In the genomic region with DNA sequence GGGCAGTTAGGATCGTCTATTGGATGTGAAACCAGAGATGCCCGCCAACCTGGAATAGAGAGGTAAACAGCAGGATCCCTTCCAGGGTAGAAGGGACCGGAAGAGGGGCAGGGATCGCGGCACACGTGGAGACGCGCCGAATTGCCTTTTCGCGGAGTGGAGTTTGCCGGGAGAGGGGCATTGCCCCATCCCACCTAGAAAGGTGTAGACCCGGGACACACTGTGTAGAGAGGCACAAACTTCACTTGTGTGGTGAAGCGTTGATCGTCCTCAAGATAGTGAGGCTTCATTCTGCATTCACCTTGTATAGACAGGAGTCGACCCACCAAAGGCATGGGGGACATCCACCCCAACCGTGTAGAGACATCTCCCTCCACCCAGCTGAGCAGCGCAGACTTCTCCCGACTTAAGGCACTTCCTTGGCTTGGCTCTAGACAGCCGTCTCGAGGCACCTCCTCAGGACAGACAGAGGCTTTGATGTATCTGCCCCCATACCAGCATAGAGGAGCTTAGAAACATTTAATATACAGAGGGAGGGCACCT, we compare ENCODE assay signal across 2 cellular contexts.
TF ChIP-seq lines count a peak whose summit lies in the region.

No MANE protein-coding gene starts in this region.

TF ChIP-seq in IMR-90, 13 proteins besides CTCF, POLR2A, EP300 and RAD21:
- TF ChIP-seq CHD1 (IDR thresholded peaks at IDR 0.05; ENCODE audit: low read depth, low read length) = no peak
- peak; percentile 92; the same call in 1 of the 2 replicates for TF ChIP-seq MXI1 (IDR thresholded peaks at IDR 0.05; ENCODE audit: borderline replicate concordance, low read depth, low read length)
TF ChIP-seq in IMR-90: peak in this region for 1.

TF ChIP-seq in GM12878, 131 proteins besides CTCF, POLR2A, EP300 and RAD21 (continues in another document):
- no peak for TF ChIP-seq NBN (IDR thresholded peaks at IDR 0.05)
- no peak for TF ChIP-seq ZBED1 (IDR thresholded peaks at IDR 0.05; ENCODE audit: borderline replicate concordance)
- TF ChIP-seq NR2C1 (IDR thresholded peaks at IDR 0.05) = no peak
- TF ChIP-seq EZH2 (IDR thresholded peaks at IDR 0.05; ENCODE audit: borderline replicate concordance, control insufficient read depth, low read depth, low read length) = no peak
- TF ChIP-seq CBX3 (IDR thresholded peaks at IDR 0.05; ENCODE audit: borderline replicate concordance, low read depth) = no peak
- TF ChIP-seq IKZF1 (conservative IDR thresholded peaks at IDR 0.05) = no peak
- TF ChIP-seq CBX5 (IDR thresholded peaks at IDR 0.05; ENCODE audit: low read depth) = no peak
- TF ChIP-seq SUPT20H (IDR thresholded peaks at IDR 0.05; ENCODE audit: borderline replicate concordance, control insufficient read depth, low read depth, low read length) = no peak
- TF ChIP-seq POLR2AphosphoS2 (IDR thresholded peaks at IDR 0.05; ENCODE audit: low read depth, low read length) = no peak
- TF ChIP-seq TCF12 (IDR thresholded peaks at IDR 0.05; ENCODE audit: low read depth, low read length) = no peak
- TF ChIP-seq MYC (IDR thresholded peaks at IDR 0.05; ENCODE audit: insufficient read depth, insufficient read length, insufficient replicate concordance, low read length, severe bottlenecking) = peak; percentile 72
- TF ChIP-seq NFYA (IDR thresholded peaks at IDR 0.05; ENCODE audit: borderline replicate concordance, low read depth, low read length) = no peak
- peak; percentile 33; the same call in 1 of the 2 replicates for TF ChIP-seq POLR2AphosphoS5 (IDR thresholded peaks at IDR 0.05; ENCODE audit: low read length)
- TF ChIP-seq, protein P1, sequence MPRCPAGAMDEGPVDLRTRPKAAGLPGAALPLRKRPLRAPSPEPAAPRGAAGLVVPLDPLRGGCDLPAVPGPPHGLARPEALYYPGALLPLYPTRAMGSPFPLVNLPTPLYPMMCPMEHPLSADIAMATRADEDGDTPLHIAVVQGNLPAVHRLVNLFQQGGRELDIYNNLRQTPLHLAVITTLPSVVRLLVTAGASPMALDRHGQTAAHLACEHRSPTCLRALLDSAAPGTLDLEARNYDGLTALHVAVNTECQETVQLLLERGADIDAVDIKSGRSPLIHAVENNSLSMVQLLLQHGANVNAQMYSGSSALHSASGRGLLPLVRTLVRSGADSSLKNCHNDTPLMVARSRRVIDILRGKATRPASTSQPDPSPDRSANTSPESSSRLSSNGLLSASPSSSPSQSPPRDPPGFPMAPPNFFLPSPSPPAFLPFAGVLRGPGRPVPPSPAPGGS (IDR thresholded peaks at IDR 0.05; ENCODE audit: borderline replicate concordance, insufficient read depth, low read depth, low read length, poor library complexity, severe bottlenecking) = no peak
- TF ChIP-seq BHLHE40 (IDR thresholded peaks at IDR 0.05; ENCODE audit: borderline replicate concordance in 1 of 2, low read depth in 2 of 2, low read length in 1 of 2) = no peak
- TF ChIP-seq, protein P2, sequence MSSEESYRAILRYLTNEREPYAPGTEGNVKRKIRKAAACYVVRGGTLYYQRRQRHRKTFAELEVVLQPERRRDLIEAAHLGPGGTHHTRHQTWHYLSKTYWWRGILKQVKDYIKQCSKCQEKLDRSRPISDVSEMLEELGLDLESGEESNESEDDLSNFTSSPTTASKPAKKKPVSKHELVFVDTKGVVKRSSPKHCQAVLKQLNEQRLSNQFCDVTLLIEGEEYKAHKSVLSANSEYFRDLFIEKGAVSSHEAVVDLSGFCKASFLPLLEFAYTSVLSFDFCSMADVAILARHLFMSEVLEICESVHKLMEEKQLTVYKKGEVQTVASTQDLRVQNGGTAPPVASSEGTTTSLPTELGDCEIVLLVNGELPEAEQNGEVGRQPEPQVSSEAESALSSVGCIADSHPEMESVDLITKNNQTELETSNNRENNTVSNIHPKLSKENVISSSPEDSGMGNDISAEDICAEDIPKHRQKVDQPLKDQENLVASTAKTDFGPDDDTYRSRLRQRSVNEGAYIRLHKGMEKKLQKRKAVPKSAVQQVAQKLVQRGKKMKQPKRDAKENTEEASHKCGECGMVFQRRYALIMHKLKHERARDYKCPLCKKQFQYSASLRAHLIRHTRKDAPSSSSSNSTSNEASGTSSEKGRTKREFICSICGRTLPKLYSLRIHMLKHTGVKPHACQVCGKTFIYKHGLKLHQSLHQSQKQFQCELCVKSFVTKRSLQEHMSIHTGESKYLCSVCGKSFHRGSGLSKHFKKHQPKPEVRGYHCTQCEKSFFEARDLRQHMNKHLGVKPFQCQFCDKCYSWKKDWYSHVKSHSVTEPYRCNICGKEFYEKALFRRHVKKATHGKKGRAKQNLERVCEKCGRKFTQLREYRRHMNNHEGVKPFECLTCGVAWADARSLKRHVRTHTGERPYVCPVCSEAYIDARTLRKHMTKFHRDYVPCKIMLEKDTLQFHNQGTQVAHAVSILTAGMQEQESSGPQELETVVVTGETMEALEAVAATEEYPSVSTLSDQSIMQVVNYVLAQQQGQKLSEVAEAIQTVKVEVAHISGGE (CRISPR knock-in tag; IDR thresholded peaks at IDR 0.05) = peak; percentile 35; the same call in 1 of the 2 replicates
- no peak for TF ChIP-seq IKZF2 (IDR thresholded peaks at IDR 0.05)
- TF ChIP-seq, protein P3, sequence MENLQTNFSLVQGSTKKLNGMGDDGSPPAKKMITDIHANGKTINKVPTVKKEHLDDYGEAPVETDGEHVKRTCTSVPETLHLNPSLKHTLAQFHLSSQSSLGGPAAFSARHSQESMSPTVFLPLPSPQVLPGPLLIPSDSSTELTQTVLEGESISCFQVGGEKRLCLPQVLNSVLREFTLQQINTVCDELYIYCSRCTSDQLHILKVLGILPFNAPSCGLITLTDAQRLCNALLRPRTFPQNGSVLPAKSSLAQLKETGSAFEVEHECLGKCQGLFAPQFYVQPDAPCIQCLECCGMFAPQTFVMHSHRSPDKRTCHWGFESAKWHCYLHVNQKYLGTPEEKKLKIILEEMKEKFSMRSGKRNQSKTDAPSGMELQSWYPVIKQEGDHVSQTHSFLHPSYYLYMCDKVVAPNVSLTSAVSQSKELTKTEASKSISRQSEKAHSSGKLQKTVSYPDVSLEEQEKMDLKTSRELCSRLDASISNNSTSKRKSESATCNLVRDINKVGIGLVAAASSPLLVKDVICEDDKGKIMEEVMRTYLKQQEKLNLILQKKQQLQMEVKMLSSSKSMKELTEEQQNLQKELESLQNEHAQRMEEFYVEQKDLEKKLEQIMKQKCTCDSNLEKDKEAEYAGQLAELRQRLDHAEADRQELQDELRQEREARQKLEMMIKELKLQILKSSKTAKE (IDR thresholded peaks at IDR 0.05; ENCODE audit: low read depth, poor library complexity, severe bottlenecking) = no peak
- TF ChIP-seq RELA (IDR thresholded peaks at IDR 0.05; ENCODE audit: borderline replicate concordance, partially characterized antibody) = no peak
- no peak for TF ChIP-seq HDGF (IDR thresholded peaks at IDR 0.05)
- TF ChIP-seq, protein P4, sequence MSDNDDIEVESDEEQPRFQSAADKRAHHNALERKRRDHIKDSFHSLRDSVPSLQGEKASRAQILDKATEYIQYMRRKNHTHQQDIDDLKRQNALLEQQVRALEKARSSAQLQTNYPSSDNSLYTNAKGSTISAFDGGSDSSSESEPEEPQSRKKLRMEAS (IDR thresholded peaks at IDR 0.05; ENCODE audit: low read depth, low read length) = peak; percentile 60; the same call in 1 of the 2 replicates
- TF ChIP-seq SIX5 (IDR thresholded peaks at IDR 0.05; ENCODE audit: low read depth, low read length, severe bottlenecking) = no peak
- no peak for TF ChIP-seq ATF7 (IDR thresholded peaks at IDR 0.05; ENCODE audit: low read depth)
- TF ChIP-seq FOXM1 (IDR thresholded peaks at IDR 0.05; ENCODE audit: low read depth, low read length) = no peak
- TF ChIP-seq, protein P5, sequence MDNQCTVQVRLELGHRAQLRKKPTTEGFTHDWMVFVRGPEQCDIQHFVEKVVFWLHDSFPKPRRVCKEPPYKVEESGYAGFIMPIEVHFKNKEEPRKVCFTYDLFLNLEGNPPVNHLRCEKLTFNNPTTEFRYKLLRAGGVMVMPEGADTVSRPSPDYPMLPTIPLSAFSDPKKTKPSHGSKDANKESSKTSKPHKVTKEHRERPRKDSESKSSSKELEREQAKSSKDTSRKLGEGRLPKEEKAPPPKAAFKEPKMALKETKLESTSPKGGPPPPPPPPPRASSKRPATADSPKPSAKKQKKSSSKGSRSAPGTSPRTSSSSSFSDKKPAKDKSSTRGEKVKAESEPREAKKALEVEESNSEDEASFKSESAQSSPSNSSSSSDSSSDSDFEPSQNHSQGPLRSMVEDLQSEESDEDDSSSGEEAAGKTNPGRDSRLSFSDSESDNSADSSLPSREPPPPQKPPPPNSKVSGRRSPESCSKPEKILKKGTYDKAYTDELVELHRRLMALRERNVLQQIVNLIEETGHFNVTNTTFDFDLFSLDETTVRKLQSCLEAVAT (IDR thresholded peaks at IDR 0.05) = no peak
- peak; percentile 91 for TF ChIP-seq MXI1 (IDR thresholded peaks at IDR 0.05; ENCODE audit: low read depth, low read length)
- TF ChIP-seq SUZ12 (IDR thresholded peaks at IDR 0.05; ENCODE audit: unreplicated experiment) = no peak
- TF ChIP-seq TARDBP (IDR thresholded peaks at IDR 0.05; ENCODE audit: borderline replicate concordance) = no peak
- TF ChIP-seq GATAD2B (conservative IDR thresholded peaks at IDR 0.05; ENCODE audit: low read depth) = no peak
- no peak for TF ChIP-seq ZNF274 (IDR thresholded peaks at IDR 0.05; ENCODE audit: insufficient read depth, insufficient read length)
- TF ChIP-seq, protein P6, sequence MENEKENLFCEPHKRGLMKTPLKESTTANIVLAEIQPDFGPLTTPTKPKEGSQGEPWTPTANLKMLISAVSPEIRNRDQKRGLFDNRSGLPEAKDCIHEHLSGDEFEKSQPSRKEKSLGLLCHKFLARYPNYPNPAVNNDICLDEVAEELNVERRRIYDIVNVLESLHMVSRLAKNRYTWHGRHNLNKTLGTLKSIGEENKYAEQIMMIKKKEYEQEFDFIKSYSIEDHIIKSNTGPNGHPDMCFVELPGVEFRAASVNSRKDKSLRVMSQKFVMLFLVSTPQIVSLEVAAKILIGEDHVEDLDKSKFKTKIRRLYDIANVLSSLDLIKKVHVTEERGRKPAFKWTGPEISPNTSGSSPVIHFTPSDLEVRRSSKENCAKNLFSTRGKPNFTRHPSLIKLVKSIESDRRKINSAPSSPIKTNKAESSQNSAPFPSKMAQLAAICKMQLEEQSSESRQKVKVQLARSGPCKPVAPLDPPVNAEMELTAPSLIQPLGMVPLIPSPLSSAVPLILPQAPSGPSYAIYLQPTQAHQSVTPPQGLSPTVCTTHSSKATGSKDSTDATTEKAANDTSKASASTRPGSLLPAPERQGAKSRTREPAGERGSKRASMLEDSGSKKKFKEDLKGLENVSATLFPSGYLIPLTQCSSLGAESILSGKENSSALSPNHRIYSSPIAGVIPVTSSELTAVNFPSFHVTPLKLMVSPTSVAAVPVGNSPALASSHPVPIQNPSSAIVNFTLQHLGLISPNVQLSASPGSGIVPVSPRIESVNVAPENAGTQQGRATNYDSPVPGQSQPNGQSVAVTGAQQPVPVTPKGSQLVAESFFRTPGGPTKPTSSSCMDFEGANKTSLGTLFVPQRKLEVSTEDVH (IDR thresholded peaks at IDR 0.05; ENCODE audit: low read depth, partially characterized antibody) = no peak
- TF ChIP-seq ZNF217 (IDR thresholded peaks at IDR 0.05) = no peak
- TF ChIP-seq SP1 (IDR thresholded peaks at IDR 0.05; ENCODE audit: low read depth, low read length) = no peak
- TF ChIP-seq BMI1 (IDR thresholded peaks at IDR 0.05; ENCODE audit: borderline replicate concordance) = no peak
- no peak for TF ChIP-seq ZNF622 (IDR thresholded peaks at IDR 0.05)
- no peak for TF ChIP-seq NFIC (IDR thresholded peaks at IDR 0.05; ENCODE audit: low read depth, low read length)
- TF ChIP-seq, protein P7, sequence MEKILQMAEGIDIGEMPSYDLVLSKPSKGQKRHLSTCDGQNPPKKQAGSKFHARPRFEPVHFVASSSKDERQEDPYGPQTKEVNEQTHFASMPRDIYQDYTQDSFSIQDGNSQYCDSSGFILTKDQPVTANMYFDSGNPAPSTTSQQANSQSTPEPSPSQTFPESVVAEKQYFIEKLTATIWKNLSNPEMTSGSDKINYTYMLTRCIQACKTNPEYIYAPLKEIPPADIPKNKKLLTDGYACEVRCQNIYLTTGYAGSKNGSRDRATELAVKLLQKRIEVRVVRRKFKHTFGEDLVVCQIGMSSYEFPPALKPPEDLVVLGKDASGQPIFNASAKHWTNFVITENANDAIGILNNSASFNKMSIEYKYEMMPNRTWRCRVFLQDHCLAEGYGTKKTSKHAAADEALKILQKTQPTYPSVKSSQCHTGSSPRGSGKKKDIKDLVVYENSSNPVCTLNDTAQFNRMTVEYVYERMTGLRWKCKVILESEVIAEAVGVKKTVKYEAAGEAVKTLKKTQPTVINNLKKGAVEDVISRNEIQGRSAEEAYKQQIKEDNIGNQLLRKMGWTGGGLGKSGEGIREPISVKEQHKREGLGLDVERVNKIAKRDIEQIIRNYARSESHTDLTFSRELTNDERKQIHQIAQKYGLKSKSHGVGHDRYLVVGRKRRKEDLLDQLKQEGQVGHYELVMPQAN (conservative IDR thresholded peaks at IDR 0.05) = peak; percentile 51
- no peak for TF ChIP-seq KAT2A (conservative IDR thresholded peaks at IDR 0.05; ENCODE audit: control insufficient read depth, low read depth, low read length)
- no peak for TF ChIP-seq TAF1 (IDR thresholded peaks at IDR 0.05; ENCODE audit: borderline replicate concordance, low read depth, low read length)
- TF ChIP-seq NRF1 (conservative IDR thresholded peaks at IDR 0.05; ENCODE audit: low read depth, low read length) = no peak
- TF ChIP-seq PML (IDR thresholded peaks at IDR 0.05; ENCODE audit: low read length) = no peak
- TF ChIP-seq, protein P8, sequence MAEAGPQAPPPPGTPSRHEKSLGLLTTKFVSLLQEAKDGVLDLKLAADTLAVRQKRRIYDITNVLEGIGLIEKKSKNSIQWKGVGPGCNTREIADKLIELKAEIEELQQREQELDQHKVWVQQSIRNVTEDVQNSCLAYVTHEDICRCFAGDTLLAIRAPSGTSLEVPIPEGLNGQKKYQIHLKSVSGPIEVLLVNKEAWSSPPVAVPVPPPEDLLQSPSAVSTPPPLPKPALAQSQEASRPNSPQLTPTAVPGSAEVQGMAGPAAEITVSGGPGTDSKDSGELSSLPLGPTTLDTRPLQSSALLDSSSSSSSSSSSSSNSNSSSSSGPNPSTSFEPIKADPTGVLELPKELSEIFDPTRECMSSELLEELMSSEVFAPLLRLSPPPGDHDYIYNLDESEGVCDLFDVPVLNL (IDR thresholded peaks at IDR 0.05; ENCODE audit: low read depth, low read length) = no peak
- no peak for TF ChIP-seq SRF (IDR thresholded peaks at IDR 0.05; ENCODE audit: low read depth in 2 of 2, low read length in 2 of 2)
